30 cellular contexts compared by ENCODE assay signal in genomic region chr1:51222136-51222787, GRCh38.
"Had no signal": no experiment of that assay in that cellular context is flagged by ENCODE, and none has a peak within 500 bp of the region (broad histone marks: within the 10 kb centered on the region; RNA-seq: fewer than 3 reads in every experiment).

No MANE protein-coding gene starts in this region.

- H3K9me3 Mint-ChIP-seq: activated naive CD4-positive, alpha-beta T cell treated with anti-CD3 and anti-CD28 coated beads, Interleukin-2, amount 50 U/mL, for 24 hours; T-cell had no signal

- FAIRE-seq: astrocyte, RCC 7860 had no signal

- H3K27ac Mint-ChIP-seq: activated CD8-positive, alpha-beta memory T cell treated with anti-CD3 and anti-CD28 coated beads, Interleukin-2, amount 10 ng/mL, durations not matched to agents 7 days and 5 days; activated naive CD4-positive, alpha-beta T cell treated with anti-CD3 and anti-CD28 coated beads, Interleukin-2, amount 50 U/mL, for 24 hours; T-cell; T-helper 17 cell had no signal

- H3K27me3 ChIP-seq: adrenal gland, body of pancreas, breast epithelium had no signal

- H3K27ac ChIP-seq: adrenal gland, body of pancreas, breast epithelium, coronary artery, KMS-11, PC-9, RWPE1, WERI-Rb-1 had no signal

- H3K4me3 ChIP-seq: adrenal gland, body of pancreas, breast epithelium, coronary artery, PC-9 had no signal

- H3K9ac ChIP-seq: KMS-11 had no signal

- H3K9me3 ChIP-seq: adrenal gland, body of pancreas, breast epithelium had no signal

- H3K36me3 Mint-ChIP-seq: activated CD8-positive, alpha-beta memory T cell treated with anti-CD3 and anti-CD28 coated beads, Interleukin-2, amount 10 ng/mL, durations not matched to agents 7 days and 5 days; activated naive CD4-positive, alpha-beta T cell treated with anti-CD3 and anti-CD28 coated beads, Interleukin-2, amount 50 U/mL, for 24 hours; T-cell had no signal

- ATAC-seq: activated CD8-positive, alpha-beta memory T cell treated with anti-CD3 and anti-CD28 coated beads, Interleukin-2, amount 10 ng/mL, durations not matched to agents 7 days and 5 days; body of pancreas; Right ventricle myocardium inferior; SK-N-SH treated with all-trans-retinoic acid at 6 μM for 48 hours; T-cell; T-helper 17 cell had no signal

- H3K4me3 Mint-ChIP-seq: activated CD8-positive, alpha-beta memory T cell treated with anti-CD3 and anti-CD28 coated beads, Interleukin-2, amount 10 ng/mL, durations not matched to agents 7 days and 5 days; activated naive CD4-positive, alpha-beta T cell treated with anti-CD3 and anti-CD28 coated beads, Interleukin-2, amount 50 U/mL, for 24 hours; T-cell; T-helper 17 cell had no signal

- H3K36me3 ChIP-seq: adrenal gland, breast epithelium, WERI-Rb-1 had no signal

- DNase-seq: activated CD4-positive, alpha-beta T cell treated with anti-CD3 and anti-CD28 coated beads for 1 hour; activated CD4-positive, CD25-positive, alpha-beta regulatory T cell; activated CD8-positive, alpha-beta memory T cell treated with anti-CD3 and anti-CD28 coated beads for 24 hours; activated CD8-positive, alpha-beta memory T cell treated with anti-CD3 and anti-CD28 coated beads, Interleukin-2, amount 10 ng/mL, durations not matched to agents 7 days and 5 days; activated CD8-positive, alpha-beta memory T cell treated with anti-CD3 and anti-CD28 coated beads, Interleukin-2, amount 50 U/mL, for 48 hours; activated gamma-delta T cell; activated naive CD4-positive, alpha-beta T cell treated with Interleukin-2 at 50 U/mL for 16 hours; body of pancreas; NCI-H1105; NCI-H1417 treated with DMSO at 0.1 percent for 48 hours; NCI-H1930; NCI-H2081 treated with DMSO at 0.1 percent for 48 hours; NCI-H226; NCI-H524 treated with DMSO at 0.1 percent for 48 hours; PC-9; SIG-M5; T-cell; T-helper 17 cell; T-helper 9 cell; WERI-Rb-1 had no signal

- H3K4me2 ChIP-seq: KMS-11, PC-9 had no signal

- H2AFZ ChIP-seq: PC-9 had no signal

- H3K4me1 Mint-ChIP-seq: activated naive CD4-positive, alpha-beta T cell treated with anti-CD3 and anti-CD28 coated beads, Interleukin-2, amount 50 U/mL, for 24 hours; T-cell; T-helper 17 cell had no signal

- H3K27me3 Mint-ChIP-seq: activated CD8-positive, alpha-beta memory T cell treated with anti-CD3 and anti-CD28 coated beads, Interleukin-2, amount 10 ng/mL, durations not matched to agents 7 days and 5 days had no signal

- H3K4me1 ChIP-seq: adrenal gland, breast epithelium had no signal
